Comparison of ENCODE assay signal across 30 cellular contexts in the genomic region with DNA sequence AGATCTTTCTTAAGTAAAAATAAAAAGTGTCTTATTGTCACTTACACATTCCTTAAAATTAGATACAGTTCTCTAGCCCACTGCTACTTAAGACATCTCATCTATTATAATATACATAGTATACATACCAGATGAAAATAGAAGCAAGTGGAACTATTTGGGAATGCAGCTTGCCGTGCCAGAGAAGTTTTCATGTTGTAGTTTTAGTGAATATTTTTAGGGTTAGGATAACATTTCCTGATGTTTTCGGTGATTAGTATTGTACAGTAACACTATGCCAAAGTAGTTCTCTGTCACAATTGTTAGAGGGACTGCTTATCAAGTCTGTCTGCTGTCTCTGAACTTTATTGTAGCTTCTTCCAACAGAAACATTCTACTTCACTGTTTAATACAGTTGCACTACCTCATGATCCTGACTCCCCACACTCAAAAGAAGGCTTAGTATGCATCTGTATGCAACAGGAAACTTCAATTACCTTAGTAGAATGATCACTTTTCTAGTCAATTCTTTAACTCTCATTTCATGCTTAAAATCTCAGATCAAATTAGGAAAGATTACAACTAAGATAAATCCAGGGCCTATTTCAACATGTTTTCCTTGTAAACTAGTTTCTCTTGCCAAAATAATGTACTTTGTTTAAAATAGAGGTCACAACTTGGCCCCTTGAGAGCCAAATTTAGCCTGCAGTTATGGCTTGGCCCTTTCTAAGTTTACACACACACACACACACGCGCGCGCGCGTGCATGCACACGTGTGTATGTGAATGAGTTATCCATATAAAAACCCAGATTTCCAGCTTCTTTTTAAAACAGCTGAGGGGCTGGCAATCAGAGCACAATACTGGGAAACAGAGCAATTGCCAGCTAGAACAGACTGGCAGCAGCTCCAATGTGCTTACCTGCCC. TPM values are rescaled to one million over a fixed set of nuclear protein-coding genes. Genes with fewer than 3 reads are reported as not detected.
DNase-seq lines count a peak whose midpoint lies in the region; ATAC-seq, FAIRE-seq and TF ChIP-seq lines count a peak whose summit lies in the region.
"Had no signal": no experiment of that assay in that cellular context is flagged by ENCODE, and none has a peak within 500 bp of the region (broad histone marks: within the 10 kb centered on the region; RNA-seq: fewer than 3 reads in every experiment).

No MANE protein-coding gene starts in this region.

- no peaks in the 10 kb centered on the region for H3K36me3 Mint-ChIP-seq in astrocyte (ENCODE audit: low read depth, unreplicated experiment)
- H3K36me3 Mint-ChIP-seq in osteocyte (ENCODE audit: unreplicated experiment): no peaks in the 10 kb centered on the region

- H3K27ac Mint-ChIP-seq in astrocyte (ENCODE audit: unreplicated experiment) (no peak overlapping the region), osteocyte (ENCODE audit: unreplicated experiment) (peak overlapping the region; percentile 79)
- H3K27ac Mint-ChIP-seq: stimulated activated memory B cell treated with anti-CD40 and anti-IgM and Interleukin-4, amounts not matched to agents 10 μg/mL and 1 μg/mL and 100 μg/mL, for 72 hours; T-helper 2 cell treated with Interferon-gamma antibody and Interleukin-4, amounts not matched to agents 5 μg/mL and 100 μg/mL, for 36 hours had no signal

- H3K4me2 ChIP-seq in astrocyte (ENCODE audit: low read length): peak overlapping the region; percentile 30
- H3K4me2 ChIP-seq: PC-9 had no signal

- H3K9me3 Mint-ChIP-seq in astrocyte (ENCODE audit: unreplicated experiment) (no peaks in the 10 kb centered on the region), osteocyte (ENCODE audit: unreplicated experiment) (no peaks in the 10 kb centered on the region)
- H3K9me3 Mint-ChIP-seq: activated T-cell treated with anti-CD3 and anti-CD28 coated beads, Interleukin-2, amount 50 U/mL, for 4 hours; stimulated activated memory B cell treated with anti-CD40 and anti-IgM and Interleukin-4, amounts not matched to agents 10 μg/mL and 1 μg/mL and 100 μg/mL, for 72 hours; T-helper 2 cell treated with Interferon-gamma antibody and Interleukin-4, amounts not matched to agents 5 μg/mL and 100 μg/mL, for 36 hours had no signal

- H3K4me1 ChIP-seq in astrocyte (ENCODE audit: insufficient read depth, low read length): no peaks in the 10 kb centered on the region

- FAIRE-seq in GM12892 (lab: Jason Lieb, UNC): peak; percentile 17
- FAIRE-seq in astrocyte (lab: Jason Lieb, UNC): peak; percentile 63
- FAIRE-seq in frontal cortex (lab: Jason Lieb, UNC): no peak
- FAIRE-seq: D721Med, GM12891, H1 had no signal

- DNase-seq in GM12892 (ENCODE audit: insufficient read length) (no peak), astrocyte (ENCODE audit: low read depth) (peak; percentile 46), fibroblast of peridontal ligament (ENCODE audit: extremely low read depth) (peak; percentile 65), osteocyte (ENCODE audit: extremely low spot score, unreplicated experiment) (no peak), NCI-H2107 (lab: John Stamatoyannopoulos, UW) (no peak), erythroblast (lab: John Stamatoyannopoulos, UW) (no peak), frontal cortex (ENCODE audit: low spot score in 2 of 2) (no peak)
- DNase-seq: activated CD4-positive, alpha-beta T cell treated with anti-CD3 and anti-CD28 coated beads for 48 hours; activated T-cell treated with anti-CD3 and anti-CD28 coated beads, Interleukin-2, amount 50 U/mL, for 4 hours; head of caudate nucleus; Karpas-422; kidney glomerular epithelial cell; NCI-H146; NCI-H510A treated with DMSO at 0.1 percent for 48 hours; PC-9; right cardiac atrium; Right ventricle myocardium superior; stimulated activated CD4-positive, alpha-beta T cell treated with anti-CD3 and anti-CD28 coated beads, Interleukin-4, amount 100 ng/mL, for 4 hours; WERI-Rb-1 had no signal

- H3K27me3 Mint-ChIP-seq in astrocyte (ENCODE audit: low read depth, unreplicated experiment) (no peaks in the 10 kb centered on the region), osteocyte (ENCODE audit: unreplicated experiment) (no peaks in the 10 kb centered on the region)
- H3K27me3 Mint-ChIP-seq: stimulated activated memory B cell treated with anti-CD40 and anti-IgM and Interleukin-4, amounts not matched to agents 10 μg/mL and 1 μg/mL and 100 μg/mL, for 72 hours had no signal

- no peak overlapping the region for H3K27ac ChIP-seq in astrocyte (ENCODE audit: low read depth, low read length)
- H3K27ac ChIP-seq: esophagus muscularis mucosa, HL-60, PC-9, WERI-Rb-1 had no signal

- H3K36me3 ChIP-seq in astrocyte (ENCODE audit: insufficient read depth, low read length): no peaks in the 10 kb centered on the region
- H3K36me3 ChIP-seq: esophagus muscularis mucosa, WERI-Rb-1 had no signal

- TF ChIP-seq CTCF in astrocyte (IDR thresholded peaks at IDR 0.05; ENCODE audit: insufficient read depth, low read depth, low read length) (no peak), osteocyte (IDR thresholded peaks at IDR 0.05) (no peak)

- H3K79me2 ChIP-seq in astrocyte (ENCODE audit: insufficient read depth, low read length): no peaks in the 10 kb centered on the region

- H3K9me3 ChIP-seq in astrocyte (ENCODE audit: insufficient read depth, low read depth, low read length): no peaks in the 10 kb centered on the region
- H3K9me3 ChIP-seq: esophagus muscularis mucosa had no signal

- no peaks in the 10 kb centered on the region for H4K20me1 ChIP-seq in astrocyte (ENCODE audit: insufficient read depth, low read length)

- H3K4me3 ChIP-seq in astrocyte (ENCODE audit: insufficient read depth, low read depth, low read length): no peak overlapping the region
- H3K4me3 ChIP-seq: coronary artery, esophagus muscularis mucosa, lung, PC-9 had no signal

- no peaks in the 10 kb centered on the region for H3K27me3 ChIP-seq in astrocyte (ENCODE audit: insufficient read depth, low read length)
- H3K27me3 ChIP-seq: esophagus muscularis mucosa had no signal

- no peak overlapping the region for H3K4me3 Mint-ChIP-seq in astrocyte (ENCODE audit: unreplicated experiment)
- H3K4me3 Mint-ChIP-seq in osteocyte (ENCODE audit: unreplicated experiment): no peak overlapping the region
- H3K4me3 Mint-ChIP-seq: activated T-cell treated with anti-CD3 and anti-CD28 coated beads, Interleukin-2, amount 50 U/mL, for 4 hours; stimulated activated memory B cell treated with anti-CD40 and anti-IgM and Interleukin-4, amounts not matched to agents 10 μg/mL and 1 μg/mL and 100 μg/mL, for 72 hours; T-helper 2 cell treated with Interferon-gamma antibody and Interleukin-4, amounts not matched to agents 5 μg/mL and 100 μg/mL, for 36 hours had no signal

- TF ChIP-seq POLR2A in GM12892 (IDR thresholded peaks at IDR 0.05; ENCODE audit: low read depth, low read length) (no peak), erythroblast (IDR thresholded peaks at IDR 0.05; ENCODE audit: low read length) (no peak)

- no peak overlapping the region for H2AFZ ChIP-seq in astrocyte (ENCODE audit: low read depth, low read length)
- H2AFZ ChIP-seq: PC-9 had no signal

- no peak overlapping the region for H3K9ac ChIP-seq in astrocyte (ENCODE audit: low read length)

- no peaks in the 10 kb centered on the region for H3K4me1 Mint-ChIP-seq in astrocyte (ENCODE audit: low read depth, unreplicated experiment)
- peaks cover 26% of the 10 kb centered on the region for H3K4me1 Mint-ChIP-seq in osteocyte (ENCODE audit: unreplicated experiment)
- H3K4me1 Mint-ChIP-seq: stimulated activated memory B cell treated with anti-CD40 and anti-IgM and Interleukin-4, amounts not matched to agents 10 μg/mL and 1 μg/mL and 100 μg/mL, for 72 hours had no signal

- no peak for ATAC-seq in GM19035 (IDR thresholded peaks at IDR 0.05; ENCODE audit: unreplicated experiment)
- ATAC-seq: activated T-cell treated with anti-CD3 and anti-CD28 coated beads, Interleukin-2, amount 50 U/mL, for 4 hours; right cardiac atrium; stimulated activated memory B cell treated with anti-CD40 and anti-IgM and Interleukin-4, amounts not matched to agents 10 μg/mL and 1 μg/mL and 100 μg/mL, for 72 hours had no signal

RNA-seq across cellular contexts. Expression of gene SRPX, which starts 42.3 kb away (rescaled TPM):
- 0.17 TPM for polyA plus RNA-seq in GM12892 (2012; ENCODE audit: missing spikeins)
- total RNA-seq in astrocyte (60.1 and 67.7 TPM in 2 replicates), osteocyte (41.7 and 48.0 TPM in 2 replicates), frontal cortex (2.4 TPM)
- total RNA-seq: activated CD8-positive, alpha-beta memory T cell treated with anti-CD3 and anti-CD28 coated beads for 36 hours; PC-9 had no signal

Comparison
In these comparisons a context has a peak if more than half of its experiments do, and no peak if none do; other contexts are left out.
1. DNase-seq: peak in astrocyte (single experiment) and fibroblast of peridontal ligament (single experiment); none in GM12892 (single experiment), osteocyte (single experiment), NCI-H2107 (single experiment), erythroblast (0 of 2) and frontal cortex (0 of 2).
2. RNA of gene SRPX, which starts 42.3 kb away (total RNA-seq): 60.1 to 67.7 TPM in astrocyte and 41.7 to 48.0 TPM in osteocyte; 2.4 TPM in frontal cortex (single experiment); every median in the first group is over 10 times any median in the second.